Comparison of ENCODE assay signal across 13 cellular contexts in the genomic region with DNA sequence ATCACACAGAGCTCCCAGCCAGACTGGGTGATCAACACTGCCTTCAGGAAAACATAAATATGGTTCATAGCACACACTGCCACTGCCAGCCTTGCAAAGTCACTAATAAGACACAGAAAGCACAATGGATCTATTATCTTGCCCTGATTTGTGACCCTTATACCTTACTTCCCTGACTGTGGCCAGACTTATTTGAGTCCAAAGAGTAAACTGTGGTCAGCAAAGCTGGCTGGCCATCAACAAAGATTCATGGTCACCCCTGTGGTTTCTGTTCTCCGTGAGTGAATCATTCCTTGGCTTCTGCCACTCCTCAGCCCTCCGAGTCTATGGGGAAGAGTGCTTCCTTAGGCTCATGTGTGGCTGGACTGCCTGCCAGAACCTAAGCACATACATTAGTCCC.
A peak's percentile ranks its signal among the peaks of the same experiment; 100 is the strongest.
DNase-seq lines count a peak whose midpoint lies in the region; FAIRE-seq and TF ChIP-seq lines count a peak whose summit lies in the region.
"Had no signal": no experiment of that assay in that cellular context is flagged by ENCODE, and none has a peak within 500 bp of the region (broad histone marks: within the 10 kb centered on the region; RNA-seq: fewer than 3 reads in every experiment).

No MANE protein-coding gene starts in this region.

- H3K36me3 ChIP-seq in keratinocyte (ENCODE audit: control insufficient read depth in 2 of 2, extremely low read depth in 1 of 2, insufficient read depth in 2 of 2, low read length in 2 of 2): no peaks in the 10 kb centered on the region
- H3K36me3 ChIP-seq: HAP-1 had no signal

- no peak overlapping the region for H3K27ac ChIP-seq in keratinocyte (ENCODE audit: control insufficient read depth, insufficient read depth, low read length)
- H3K27ac ChIP-seq: 22Rv1 had no signal

- TF ChIP-seq CTCF in keratinocyte (optimal IDR thresholded peaks at IDR 0.05 in 1 of 3, IDR thresholded peaks at IDR 0.05 in 1 of 3, conservative IDR thresholded peaks at IDR 0.05 in 1 of 3; ENCODE audit: extremely low read depth in 1 of 3, insufficient read depth in 2 of 3, low read length in 3 of 3): no peak

- H4K20me1 ChIP-seq in keratinocyte (ENCODE audit: control insufficient read depth, extremely low read depth, insufficient read depth, low read length): no peaks in the 10 kb centered on the region

- no peaks in the 10 kb centered on the region for H3K9me3 ChIP-seq in keratinocyte (ENCODE audit: control insufficient read depth, low read depth, low read length)
- H3K9me3 ChIP-seq: HAP-1 had no signal

- H2AFZ ChIP-seq in keratinocyte (ENCODE audit: control insufficient read depth, low read length): no peak overlapping the region

- peak; percentile 31 to 42 for DNase-seq in NOMO-1 (lab: John Stamatoyannopoulos, UW; ENCODE audit: unreplicated experiment in 2 of 2)
- no peak for DNase-seq in NOMO-1 treated with dmso at 0.1 percent for 144 hours (lab: John Stamatoyannopoulos, UW; ENCODE audit: unreplicated experiment)
- DNase-seq in brain pericyte (ENCODE audit: low read depth, low spot score): peak; percentile 34
- no peak for DNase-seq in keratinocyte (ENCODE audit: low read depth, low spot score)
- DNase-seq in NCI-H1105 treated with DMSO at 0.1 percent for 48 hours (lab: John Stamatoyannopoulos, UW): no peak
- no peak for DNase-seq in SW 1271 (lab: John Stamatoyannopoulos, UW)
- no peak for DNase-seq in midbrain (lab: John Stamatoyannopoulos, UW)
- DNase-seq in SKM-1 treated with dmso at 0.1 percent for 144 hours (lab: John Stamatoyannopoulos, UW; ENCODE audit: unreplicated experiment): no peak
- DNase-seq: activated CD4-positive, alpha-beta T cell treated with anti-CD3 and anti-CD28 coated beads for 36 hours; KG1 had no signal

- H3K4me3 ChIP-seq in keratinocyte (ENCODE audit: control insufficient read depth in 2 of 3, extremely low read depth in 1 of 3, insufficient read depth in 2 of 3, low read depth in 1 of 3, low read length in 3 of 3): no peak overlapping the region
- H3K4me3 ChIP-seq: GM12878, HAP-1 had no signal

- H3K9ac ChIP-seq in keratinocyte (ENCODE audit: control insufficient read depth, extremely low read depth, insufficient read depth, low read length): no peak overlapping the region

- no peaks in the 10 kb centered on the region for H3K27me3 ChIP-seq in keratinocyte (ENCODE audit: control insufficient read depth, extremely low read depth, insufficient read depth, low read length)

- no peaks in the 10 kb centered on the region for H3K9me1 ChIP-seq in keratinocyte (ENCODE audit: control insufficient read depth, extremely low read depth, insufficient read depth, low read length)

- dilution Hi-C loops in keratinocyte (cut with MboI; ENCODE audit: extremely low pct_ligation_motif_present, low sequenced_read_pairs): no loop called here

- no peaks in the 10 kb centered on the region for H3K4me1 ChIP-seq in keratinocyte (ENCODE audit: control insufficient read depth, extremely low read depth, insufficient read depth, low read length)
- H3K4me1 ChIP-seq: HAP-1 had no signal

- H3K79me2 ChIP-seq in keratinocyte (ENCODE audit: control insufficient read depth, insufficient read depth, low read length): no peaks in the 10 kb centered on the region

- no peak overlapping the region for H3K4me2 ChIP-seq in keratinocyte (ENCODE audit: control insufficient read depth, extremely low read depth, insufficient read depth, low read depth, low read length)

- peak; percentile 46 for FAIRE-seq in keratinocyte (lab: Jason Lieb, UNC)
- FAIRE-seq: GM12878 had no signal

Comparison
In these comparisons a context has a peak if more than half of its experiments do, and no peak if none do; other contexts are left out.
1. DNase-seq: peak in NOMO-1 (2 of 2) and brain pericyte (single experiment); none in NOMO-1 treated with dmso at 0.1 percent for 144 hours (single experiment), keratinocyte (single experiment), NCI-H1105 treated with DMSO at 0.1 percent for 48 hours (single experiment), SW 1271 (0 of 2), midbrain (single experiment) and SKM-1 treated with dmso at 0.1 percent for 144 hours (single experiment).